1 cellular context compared by ENCODE assay signal in the genomic region with DNA sequence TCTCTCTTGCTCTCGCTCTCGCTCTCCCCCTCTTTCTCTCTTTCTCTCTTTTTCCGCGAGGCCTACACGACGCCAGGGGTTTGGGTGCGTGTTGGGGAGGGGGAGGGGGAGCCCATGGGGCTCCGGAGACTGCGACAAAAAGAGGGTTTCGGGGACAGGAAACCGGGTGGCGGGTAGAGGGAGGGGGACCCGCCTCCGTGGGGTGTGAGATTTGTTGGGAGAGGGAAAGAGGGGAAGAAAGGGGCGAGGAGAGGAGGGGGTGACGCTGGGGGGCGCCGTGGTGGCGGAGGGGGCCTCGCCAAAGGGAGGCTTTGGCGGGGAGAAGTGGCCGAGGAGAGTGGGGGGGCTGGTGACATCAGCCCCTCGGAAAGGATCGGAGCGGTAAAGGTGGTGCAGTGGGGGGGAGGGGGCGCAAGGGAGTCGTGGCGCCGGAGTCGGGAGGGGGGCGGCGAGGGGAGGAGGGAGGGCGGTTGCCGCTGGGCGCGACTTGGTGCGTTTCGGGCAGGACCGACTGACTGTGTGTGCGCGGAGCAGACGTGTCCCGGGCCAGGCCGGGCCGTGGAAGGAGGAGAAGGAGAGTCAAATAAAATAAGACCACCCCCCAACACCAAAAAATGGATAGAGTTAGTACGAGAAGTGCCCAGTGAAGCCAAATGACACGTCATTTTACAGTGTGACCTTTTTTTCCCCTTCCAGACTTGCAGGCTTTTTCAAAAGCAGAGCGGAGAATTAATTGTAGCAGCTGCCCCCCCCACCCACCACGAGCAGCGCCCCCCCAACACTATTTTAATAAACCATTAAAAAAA.
TF ChIP-seq lines count a peak whose summit lies in the region.

No MANE protein-coding gene starts in this region.

TF ChIP-seq in HepG2, 621 proteins besides CTCF, POLR2A, EP300 and RAD21 (continued from another document and continues in another):
- TF ChIP-seq, protein P1, sequence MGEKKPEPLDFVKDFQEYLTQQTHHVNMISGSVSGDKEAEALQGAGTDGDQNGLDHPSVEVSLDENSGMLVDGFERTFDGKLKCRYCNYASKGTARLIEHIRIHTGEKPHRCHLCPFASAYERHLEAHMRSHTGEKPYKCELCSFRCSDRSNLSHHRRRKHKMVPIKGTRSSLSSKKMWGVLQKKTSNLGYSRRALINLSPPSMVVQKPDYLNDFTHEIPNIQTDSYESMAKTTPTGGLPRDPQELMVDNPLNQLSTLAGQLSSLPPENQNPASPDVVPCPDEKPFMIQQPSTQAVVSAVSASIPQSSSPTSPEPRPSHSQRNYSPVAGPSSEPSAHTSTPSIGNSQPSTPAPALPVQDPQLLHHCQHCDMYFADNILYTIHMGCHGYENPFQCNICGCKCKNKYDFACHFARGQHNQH (CRISPR knock-in tag; IDR thresholded peaks at IDR 0.05) = peak; percentile 73; the same call in 1 of the 2 replicates
- TF ChIP-seq ZBTB49 (CRISPR knock-in tag; IDR thresholded peaks at IDR 0.05; ENCODE audit: borderline replicate concordance) = no peak
- TF ChIP-seq SAP130 (CRISPR knock-in tag; IDR thresholded peaks at IDR 0.05; ENCODE audit: low read depth) = peak; percentile 64
- TF ChIP-seq THYN1 (CRISPR knock-in tag; IDR thresholded peaks at IDR 0.05; ENCODE audit: borderline replicate concordance, low read depth) = no peak
- TF ChIP-seq, protein P2, sequence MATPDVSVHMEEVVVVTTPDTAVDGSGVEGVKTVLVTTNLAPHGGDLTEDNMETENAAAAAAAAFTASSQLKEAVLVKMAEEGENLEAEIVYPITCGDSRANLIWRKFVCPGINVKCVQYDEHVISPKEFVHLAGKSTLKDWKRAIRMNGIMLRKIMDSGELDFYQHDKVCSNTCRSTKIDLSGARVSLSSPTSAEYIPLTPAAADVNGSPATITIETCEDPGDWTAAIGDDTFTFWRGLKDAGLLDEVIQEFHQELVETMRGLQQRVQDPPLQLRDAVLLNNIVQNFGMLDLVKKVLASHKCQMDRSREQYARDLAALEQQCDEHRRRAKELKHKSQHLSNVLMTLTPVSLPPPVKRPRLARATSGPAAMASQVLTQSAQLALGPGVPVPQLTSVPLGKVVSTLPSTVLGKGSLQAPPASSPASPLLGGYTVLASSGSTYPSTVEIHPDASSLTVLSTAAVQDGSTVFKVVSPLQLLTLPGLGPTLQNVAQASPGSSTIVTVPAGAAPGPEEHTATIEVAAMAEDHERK (CRISPR knock-in tag; IDR thresholded peaks at IDR 0.05; ENCODE audit: low read depth) = no peak
- peak; percentile 45 for TF ChIP-seq AGO2 (optimal IDR thresholded peaks at IDR 0.05; ENCODE audit: low read depth, low read length)
- TF ChIP-seq ZNF160 (CRISPR knock-in tag; IDR thresholded peaks at IDR 0.05) = peak; percentile 73; the same call in 1 of the 2 replicates
- 0 out of 2 replicates have a peak, but pooled peaks have one; percentile 49 for TF ChIP-seq ZNF484 (CRISPR knock-in tag; IDR thresholded peaks at IDR 0.05; ENCODE audit: borderline replicate concordance, low read depth)
- no peak for TF ChIP-seq ZSCAN29 (CRISPR knock-in tag; conservative IDR thresholded peaks at IDR 0.05)
- TF ChIP-seq, protein P3, sequence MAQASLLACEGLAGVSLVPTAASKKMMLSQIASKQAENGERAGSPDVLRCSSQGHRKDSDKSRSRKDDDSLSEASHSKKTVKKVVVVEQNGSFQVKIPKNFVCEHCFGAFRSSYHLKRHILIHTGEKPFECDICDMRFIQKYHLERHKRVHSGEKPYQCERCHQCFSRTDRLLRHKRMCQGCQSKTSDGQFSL (CRISPR knock-in tag; IDR thresholded peaks at IDR 0.05) = peak; percentile 98
- 0 out of 2 replicates have a peak, but pooled peaks have one; percentile 12 for TF ChIP-seq ZNF574 (CRISPR knock-in tag; IDR thresholded peaks at IDR 0.05)
- TF ChIP-seq, protein P4, sequence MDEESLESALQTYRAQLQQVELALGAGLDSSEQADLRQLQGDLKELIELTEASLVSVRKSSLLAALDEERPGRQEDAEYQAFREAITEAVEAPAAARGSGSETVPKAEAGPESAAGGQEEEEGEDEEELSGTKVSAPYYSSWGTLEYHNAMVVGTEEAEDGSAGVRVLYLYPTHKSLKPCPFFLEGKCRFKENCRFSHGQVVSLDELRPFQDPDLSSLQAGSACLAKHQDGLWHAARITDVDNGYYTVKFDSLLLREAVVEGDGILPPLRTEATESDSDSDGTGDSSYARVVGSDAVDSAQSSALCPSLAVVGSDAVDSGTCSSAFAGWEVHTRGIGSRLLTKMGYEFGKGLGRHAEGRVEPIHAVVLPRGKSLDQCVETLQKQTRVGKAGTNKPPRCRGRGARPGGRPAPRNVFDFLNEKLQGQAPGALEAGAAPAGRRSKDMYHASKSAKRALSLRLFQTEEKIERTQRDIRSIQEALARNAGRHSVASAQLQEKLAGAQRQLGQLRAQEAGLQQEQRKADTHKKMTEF (CRISPR knock-in tag; IDR thresholded peaks at IDR 0.05) = peak; percentile 67
- peak; percentile 77 for TF ChIP-seq ZNF746 (CRISPR knock-in tag; IDR thresholded peaks at IDR 0.05)
- no peak for TF ChIP-seq SETDB1 (CRISPR knock-in tag; IDR thresholded peaks at IDR 0.05; ENCODE audit: borderline replicate concordance)
- no peak for TF ChIP-seq BRD4 (CRISPR knock-in tag; IDR thresholded peaks at IDR 0.05)
- TF ChIP-seq ZBTB38 (CRISPR knock-in tag; IDR thresholded peaks at IDR 0.05) = peak; percentile 27; the same call in 1 of the 2 replicates
- TF ChIP-seq EZH2 (conservative IDR thresholded peaks at IDR 0.05; ENCODE audit: low read depth, low read length) = no peak
- TF ChIP-seq, protein P5, sequence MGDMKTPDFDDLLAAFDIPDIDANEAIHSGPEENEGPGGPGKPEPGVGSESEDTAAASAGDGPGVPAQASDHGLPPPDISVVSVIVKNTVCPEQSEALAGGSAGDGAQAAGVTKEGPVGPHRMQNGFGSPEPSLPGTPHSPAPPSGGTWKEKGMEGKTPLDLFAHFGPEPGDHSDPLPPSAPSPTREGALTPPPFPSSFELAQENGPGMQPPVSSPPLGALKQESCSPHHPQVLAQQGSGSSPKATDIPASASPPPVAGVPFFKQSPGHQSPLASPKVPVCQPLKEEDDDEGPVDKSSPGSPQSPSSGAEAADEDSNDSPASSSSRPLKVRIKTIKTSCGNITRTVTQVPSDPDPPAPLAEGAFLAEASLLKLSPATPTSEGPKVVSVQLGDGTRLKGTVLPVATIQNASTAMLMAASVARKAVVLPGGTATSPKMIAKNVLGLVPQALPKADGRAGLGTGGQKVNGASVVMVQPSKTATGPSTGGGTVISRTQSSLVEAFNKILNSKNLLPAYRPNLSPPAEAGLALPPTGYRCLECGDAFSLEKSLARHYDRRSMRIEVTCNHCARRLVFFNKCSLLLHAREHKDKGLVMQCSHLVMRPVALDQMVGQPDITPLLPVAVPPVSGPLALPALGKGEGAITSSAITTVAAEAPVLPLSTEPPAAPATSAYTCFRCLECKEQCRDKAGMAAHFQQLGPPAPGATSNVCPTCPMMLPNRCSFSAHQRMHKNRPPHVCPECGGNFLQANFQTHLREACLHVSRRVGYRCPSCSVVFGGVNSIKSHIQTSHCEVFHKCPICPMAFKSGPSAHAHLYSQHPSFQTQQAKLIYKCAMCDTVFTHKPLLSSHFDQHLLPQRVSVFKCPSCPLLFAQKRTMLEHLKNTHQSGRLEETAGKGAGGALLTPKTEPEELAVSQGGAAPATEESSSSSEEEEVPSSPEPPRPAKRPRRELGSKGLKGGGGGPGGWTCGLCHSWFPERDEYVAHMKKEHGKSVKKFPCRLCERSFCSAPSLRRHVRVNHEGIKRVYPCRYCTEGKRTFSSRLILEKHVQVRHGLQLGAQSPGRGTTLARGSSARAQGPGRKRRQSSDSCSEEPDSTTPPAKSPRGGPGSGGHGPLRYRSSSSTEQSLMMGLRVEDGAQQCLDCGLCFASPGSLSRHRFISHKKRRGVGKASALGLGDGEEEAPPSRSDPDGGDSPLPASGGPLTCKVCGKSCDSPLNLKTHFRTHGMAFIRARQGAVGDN (CRISPR knock-in tag; IDR thresholded peaks at IDR 0.05) = peak; percentile 55
- no peak for TF ChIP-seq U2AF1 (optimal IDR thresholded peaks at IDR 0.05; ENCODE audit: low read depth, low read length)
- TF ChIP-seq XBP1 (CRISPR knock-in tag; IDR thresholded peaks at IDR 0.05) = no peak
- TF ChIP-seq ZNF263 (CRISPR knock-in tag; IDR thresholded peaks at IDR 0.05) = 0 out of 2 replicates have a peak, but pooled peaks have one; percentile 41
- no peak for TF ChIP-seq TCF12 (IDR thresholded peaks at IDR 0.05)
- no peak for TF ChIP-seq TCF12 (CRISPR knock-in tag; IDR thresholded peaks at IDR 0.05)
- TF ChIP-seq NR2C2 (CRISPR knock-in tag; IDR thresholded peaks at IDR 0.05; ENCODE audit: borderline replicate concordance) = no peak
- peak; percentile 66; the same call in 1 of the 2 replicates for TF ChIP-seq YEATS4 (CRISPR knock-in tag; IDR thresholded peaks at IDR 0.05; ENCODE audit: borderline replicate concordance)
- no peak for TF ChIP-seq ZNF616 (CRISPR knock-in tag; IDR thresholded peaks at IDR 0.05; ENCODE audit: low read depth)
- TF ChIP-seq, protein P6, sequence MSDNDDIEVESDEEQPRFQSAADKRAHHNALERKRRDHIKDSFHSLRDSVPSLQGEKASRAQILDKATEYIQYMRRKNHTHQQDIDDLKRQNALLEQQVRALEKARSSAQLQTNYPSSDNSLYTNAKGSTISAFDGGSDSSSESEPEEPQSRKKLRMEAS (IDR thresholded peaks at IDR 0.05) = no peak
- TF ChIP-seq ZMAT3 (CRISPR knock-in tag; conservative IDR thresholded peaks at IDR 0.05) = no peak
- no peak for TF ChIP-seq DNMT3B (CRISPR knock-in tag; conservative IDR thresholded peaks at IDR 0.05)
- TF ChIP-seq ZNF296 (CRISPR knock-in tag; conservative IDR thresholded peaks at IDR 0.05) = no peak
- TF ChIP-seq THAP8 (CRISPR knock-in tag; IDR thresholded peaks at IDR 0.05; ENCODE audit: borderline replicate concordance) = 0 out of 2 replicates have a peak, but pooled peaks have one; percentile 10
- TF ChIP-seq SIN3A (IDR thresholded peaks at IDR 0.05; ENCODE audit: borderline replicate concordance, low read depth, low read length) = peak; percentile 34; the same call in 1 of the 2 replicates
- TF ChIP-seq ZNF800 (CRISPR knock-in tag; IDR thresholded peaks at IDR 0.05) = 0 out of 2 replicates have a peak, but pooled peaks have one; percentile 33
- TF ChIP-seq ZNF503 (CRISPR knock-in tag; IDR thresholded peaks at IDR 0.05) = no peak
